1 cellular context compared by ENCODE assay signal in genomic region chr6:47079638-47080037, GRCh38.
TF ChIP-seq lines count a peak whose summit lies in the region.

No MANE protein-coding gene starts in this region.

TF ChIP-seq in GM23338, 12 proteins besides CTCF, POLR2A, EP300 and RAD21:
- no peak for TF ChIP-seq JUNB (IDR thresholded peaks at IDR 0.05; ENCODE audit: unreplicated experiment)
- TF ChIP-seq ZNF331 (CRISPR knock-in tag; IDR thresholded peaks at IDR 0.05; ENCODE audit: low read depth) = no peak
- TF ChIP-seq CREB1 (CRISPR knock-in tag; IDR thresholded peaks at IDR 0.05; ENCODE audit: low read depth) = no peak
- TF ChIP-seq ETS1 (IDR thresholded peaks at IDR 0.05) = no peak
- no peak for TF ChIP-seq REST (IDR thresholded peaks at IDR 0.05; ENCODE audit: unreplicated experiment)
- no peak for TF ChIP-seq EZH2 (IDR thresholded peaks at IDR 0.05; ENCODE audit: low read depth, unreplicated experiment)
- TF ChIP-seq NANOG (IDR thresholded peaks at IDR 0.05; ENCODE audit: borderline replicate concordance) = no peak
- no peak for TF ChIP-seq EZH2phosphoT487 (IDR thresholded peaks at IDR 0.05; ENCODE audit: unreplicated experiment)
- no peak for TF ChIP-seq ZNF114 (CRISPR knock-in tag; IDR thresholded peaks at IDR 0.05)
- TF ChIP-seq POLR2AphosphoS5 (IDR thresholded peaks at IDR 0.05; ENCODE audit: low read depth) = no peak
- no peak for TF ChIP-seq ZNF462 (CRISPR knock-in tag; IDR thresholded peaks at IDR 0.05)
